9 cellular contexts compared by ENCODE assay signal in genomic region chr3:171457263-171458055, GRCh38. TPM values are rescaled to one million over a fixed set of nuclear protein-coding genes. Genes with fewer than 3 reads are reported as not detected.
A peak's percentile ranks its signal among the peaks of the same experiment; 100 is the strongest.
DNase-seq lines count a peak whose midpoint lies in the region; ATAC-seq and TF ChIP-seq lines count a peak whose summit lies in the region.
"Had no signal": no experiment of that assay in that cellular context is flagged by ENCODE, and none has a peak within 500 bp of the region (broad histone marks: within the 10 kb centered on the region; RNA-seq: fewer than 3 reads in every experiment).

No MANE protein-coding gene starts in this region.

- no peak overlapping the region for H3K9ac ChIP-seq in endodermal cell (ENCODE audit: extremely low read depth, low read length, poor library complexity, severe bottlenecking)

- no peaks in the 10 kb centered on the region for H3K9me3 Mint-ChIP-seq in WTC11
- H3K9me3 Mint-ChIP-seq in endodermal cell: no peaks in the 10 kb centered on the region
- no peaks in the 10 kb centered on the region for H3K9me3 Mint-ChIP-seq in nephron

- CTCF ChIA-PET in WTC11 (lab: Charles Lee): no interaction called here

- in situ Hi-C loops in Caki2 (cut with HindIII; ENCODE audit: low pct_unique_long_range_greater_than_20kb, low sequenced_read_pairs) (loop anchor here (25.0 kb wide), 1 partner anchor 270 kb away; no protein-coding TSS in a partner anchor), GM13976 (cut with MboI; ENCODE audit: low sequenced_read_pairs, unreplicated experiment) (no loop called here)

- peak overlapping the region; percentile 92 for H3K27ac Mint-ChIP-seq in WTC11
- H3K27ac Mint-ChIP-seq in endodermal cell: peak overlapping the region; percentile 65
- H3K27ac Mint-ChIP-seq in nephron: peak overlapping the region; percentile 50 to 85 (median 71)

- H3K9me3 ChIP-seq in endodermal cell (ENCODE audit: control insufficient read depth, low read length) (no peaks in the 10 kb centered on the region), adrenal gland (replicated peaks in 1 of 3) (no peaks in the 10 kb centered on the region)

- H3K4me3 ChIP-seq in endodermal cell (ENCODE audit: low read length): peak overlapping the region; percentile 88
- peak overlapping the region in 1 of 4 donors; percentile 84 for H3K4me3 ChIP-seq in adrenal gland

- H3K4me1 ChIP-seq in endodermal cell (ENCODE audit: control insufficient read depth, insufficient read depth, low read length): peaks cover 8% of the 10 kb centered on the region
- H3K4me1 ChIP-seq in adrenal gland (replicated peaks in 1 of 2): peaks cover 0 to 14% of the 10 kb centered on the region in 2 donors

- no peak for TF ChIP-seq POLR2A in adrenal gland (IDR thresholded peaks at IDR 0.05)

- H3K27me3 Mint-ChIP-seq in WTC11 (ENCODE audit: low read depth) (no peaks in the 10 kb centered on the region), endodermal cell (ENCODE audit: insufficient read depth) (peaks cover 53% of the 10 kb centered on the region), nephron (ENCODE audit: low read depth) (peaks cover 28% of the 10 kb centered on the region)

- H3K27me3 ChIP-seq in endodermal cell (ENCODE audit: control insufficient read depth, insufficient read depth, low read length, poor library complexity, severe bottlenecking) (peaks cover 47% of the 10 kb centered on the region), adrenal gland (no peaks in the 10 kb centered on the region)

- H3K4me3 Mint-ChIP-seq in WTC11: peak overlapping the region; percentile 95
- peak overlapping the region; percentile 70 for H3K4me3 Mint-ChIP-seq in endodermal cell
- peak overlapping the region; percentile 95 to 97 (median 95) for H3K4me3 Mint-ChIP-seq in nephron

- H3K4me1 Mint-ChIP-seq in WTC11 (peaks cover 20% of the 10 kb centered on the region), endodermal cell (peaks cover 52% of the 10 kb centered on the region), nephron (peaks cover 23% of the 10 kb centered on the region)

- H3K36me3 Mint-ChIP-seq in WTC11: no peaks in the 10 kb centered on the region
- H3K36me3 Mint-ChIP-seq in endodermal cell (ENCODE audit: low read depth): no peaks in the 10 kb centered on the region
- H3K36me3 Mint-ChIP-seq in nephron (ENCODE audit: low read depth): no peaks in the 10 kb centered on the region

- 16 to 17% methylated on average over 8 to 10 of the region's 10 CpGs for WGBS in endodermal cell (ENCODE audit: insufficient coverage in 1 of 2, insufficient read length in 1 of 2), 2 experiments
- 48 to 74% (median 55%) methylated on average over 3 to 10 of the region's 10 CpGs for WGBS in adrenal gland, 4 donors

- intact Hi-C loops in adrenal gland (cut with DNase I): no loop called here

- POLR2A ChIA-PET in WTC11 (lab: Charles Lee): no interaction called here

- TF ChIP-seq CTCF in WTC11 (IDR thresholded peaks at IDR 0.05): no peak
- no peak for TF ChIP-seq CTCF in endodermal cell (conservative IDR thresholded peaks at IDR 0.05)
- no peak for TF ChIP-seq CTCF in nephron (IDR thresholded peaks at IDR 0.05; ENCODE audit: unreplicated experiment in 3 of 3)
- no peak for TF ChIP-seq CTCF in GM13976 (IDR thresholded peaks at IDR 0.05; ENCODE audit: borderline replicate concordance, control extremely low read depth, extremely low read depth, insufficient read depth, missing control alignments)
- TF ChIP-seq CTCF in adrenal gland (IDR thresholded peaks at IDR 0.05): no peak

- H3K27ac ChIP-seq in endodermal cell (ENCODE audit: low read depth, low read length) (peak overlapping the region; percentile 10), adrenal gland (no peak overlapping the region)

- H3K36me3 ChIP-seq in endodermal cell (ENCODE audit: control insufficient read depth, insufficient read depth, low read length) (no peaks in the 10 kb centered on the region), adrenal gland (replicated peaks in 1 of 2) (no peaks in the 10 kb centered on the region)

- no peak for ATAC-seq in WTC11

- peak; percentile 34 for DNase-seq in Caki2 (ENCODE audit: low read depth)
- DNase-seq in WTC11 (ENCODE audit: low spot score): no peak
- peak; percentile 62 for DNase-seq in endodermal cell
- no peak for DNase-seq in SK-N-DZ (ENCODE audit: low spot score)
- DNase-seq in GM13976 (ENCODE audit: low spot score): no peak
- DNase-seq in HCEC 1CT: no peak
- DNase-seq in adrenal gland: no peak
- DNase-seq: NCI-H1436 had no signal

TF ChIP-seq in WTC11, 78 proteins besides CTCF, POLR2A, EP300 and RAD21:
- TF ChIP-seq, protein P1, sequence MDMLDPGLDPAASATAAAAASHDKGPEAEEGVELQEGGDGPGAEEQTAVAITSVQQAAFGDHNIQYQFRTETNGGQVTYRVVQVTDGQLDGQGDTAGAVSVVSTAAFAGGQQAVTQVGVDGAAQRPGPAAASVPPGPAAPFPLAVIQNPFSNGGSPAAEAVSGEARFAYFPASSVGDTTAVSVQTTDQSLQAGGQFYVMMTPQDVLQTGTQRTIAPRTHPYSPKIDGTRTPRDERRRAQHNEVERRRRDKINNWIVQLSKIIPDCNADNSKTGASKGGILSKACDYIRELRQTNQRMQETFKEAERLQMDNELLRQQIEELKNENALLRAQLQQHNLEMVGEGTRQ (CRISPR knock-in tag; IDR thresholded peaks at IDR 0.05): 0 out of 2 replicates have a peak, but pooled peaks have one; percentile 4
- TF ChIP-seq, protein P2, sequence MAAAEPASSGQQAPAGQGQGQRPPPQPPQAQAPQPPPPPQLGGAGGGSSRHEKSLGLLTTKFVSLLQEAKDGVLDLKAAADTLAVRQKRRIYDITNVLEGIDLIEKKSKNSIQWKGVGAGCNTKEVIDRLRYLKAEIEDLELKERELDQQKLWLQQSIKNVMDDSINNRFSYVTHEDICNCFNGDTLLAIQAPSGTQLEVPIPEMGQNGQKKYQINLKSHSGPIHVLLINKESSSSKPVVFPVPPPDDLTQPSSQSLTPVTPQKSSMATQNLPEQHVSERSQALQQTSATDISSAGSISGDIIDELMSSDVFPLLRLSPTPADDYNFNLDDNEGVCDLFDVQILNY (CRISPR knock-in tag; IDR thresholded peaks at IDR 0.05): no peak

RNA-seq across cellular contexts. Expression of gene TNIK, which starts 2.7 kb away (rescaled TPM):
- total RNA-seq in Caki2 (2014; rRNA removed; shearing (Covaris generic); ENCODE audit: low replicate concordance): 16.6 and 19.1 TPM in 2 replicates
- total RNA-seq in WTC11 (2021) (50.3 to 53.0 TPM (median 51.9 TPM) in 3 replicates), endodermal cell (10 to 100 TPM; 12.2 to 14.9 TPM), adrenal gland (10 to 100 TPM in 5 of 8 donors, 1 to 10 TPM in 3; 5.5 to 28.6 (median 14.7) TPM)
- 30.1 TPM for polyA plus RNA-seq in endodermal cell (2013, experiment 1 of 2)
- polyA plus RNA-seq in endodermal cell (2013, experiment 2 of 2): 33.0 TPM
- polyA plus RNA-seq in SK-N-DZ (2014; cell fraction: cytosol; rRNA removed): 6.5 and 6.7 TPM in 2 replicates
- 5.9 and 6.8 TPM in 2 replicates for polyA plus RNA-seq in SK-N-DZ (2014; cell fraction: nucleus; rRNA removed)
- polyA plus RNA-seq in adrenal gland: 1 to 10 TPM; 4.9 to 8.0 (median 6.9) TPM

Comparison
In these comparisons a context has a peak if more than half of its experiments do, and no peak if none do; other contexts are left out.
1. DNase-seq: peak in Caki2 (single experiment) and endodermal cell (single experiment); none in WTC11 (single experiment), SK-N-DZ (single experiment), GM13976 (single experiment), HCEC 1CT (single experiment) and adrenal gland (0 of 7).
2. Peak in every context shown above with its lines, with median percentiles within 50 percentile points of each other: H3K27ac Mint-ChIP-seq and H3K4me3 Mint-ChIP-seq.